Comparison of ENCODE assay signal across 1 cellular context in the genomic region with DNA sequence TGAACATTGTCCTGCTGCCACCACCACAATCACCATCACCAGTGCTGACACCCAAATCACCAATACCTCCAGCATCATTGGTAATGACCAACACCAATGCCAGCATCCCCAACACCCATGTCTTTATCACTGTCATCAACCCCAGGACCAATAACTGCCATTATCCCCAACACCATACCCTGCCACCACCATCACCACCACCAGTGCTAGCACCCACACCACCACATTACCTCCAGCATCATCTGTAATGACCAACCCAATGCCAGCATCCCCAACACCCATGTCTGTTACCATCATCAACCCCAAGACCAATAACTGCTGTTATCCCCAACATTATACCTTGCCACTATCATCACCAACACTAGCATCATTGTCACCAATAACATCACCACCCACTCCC.
TF ChIP-seq lines count a peak whose summit lies in the region.

No MANE protein-coding gene starts in this region.

TF ChIP-seq in H1, 55 proteins besides CTCF, POLR2A, EP300 and RAD21:
- TF ChIP-seq FOSL1 (IDR thresholded peaks at IDR 0.05; ENCODE audit: insufficient read depth, low read depth, low read length) = no peak
- no peak for TF ChIP-seq KDM1A (IDR thresholded peaks at IDR 0.05; ENCODE audit: borderline replicate concordance, low read length)
- no peak for TF ChIP-seq JUND (IDR thresholded peaks at IDR 0.05; ENCODE audit: low read length)
- TF ChIP-seq BRCA1 (IDR thresholded peaks at IDR 0.05; ENCODE audit: low read depth, low read length) = no peak
- TF ChIP-seq TAF7 (optimal IDR thresholded peaks at IDR 0.05; ENCODE audit: borderline replicate concordance, low read depth, low read length) = no peak
- TF ChIP-seq EZH2 (IDR thresholded peaks at IDR 0.05; ENCODE audit: low read depth, low read length, severe bottlenecking) = no peak
- TF ChIP-seq NRF1 (IDR thresholded peaks at IDR 0.05; ENCODE audit: low read depth, low read length) = no peak
- TF ChIP-seq KDM5A (IDR thresholded peaks at IDR 0.05; ENCODE audit: low read length) = no peak
- no peak for TF ChIP-seq SIN3A (conservative IDR thresholded peaks at IDR 0.05 in 1 of 2, IDR thresholded peaks at IDR 0.05 in 1 of 2; ENCODE audit: low read depth in 1 of 2, low read length in 2 of 2)
- no peak for TF ChIP-seq TBP (IDR thresholded peaks at IDR 0.05; ENCODE audit: low read depth, low read length)
- TF ChIP-seq SIRT6 (IDR thresholded peaks at IDR 0.05; ENCODE audit: low read length) = no peak
- no peak for TF ChIP-seq TAF1 (IDR thresholded peaks at IDR 0.05; ENCODE audit: low read depth, low read length)
- TF ChIP-seq RBBP5 (IDR thresholded peaks at IDR 0.05; ENCODE audit: borderline replicate concordance, low read depth, low read length) = no peak
- no peak for TF ChIP-seq SAP30 (IDR thresholded peaks at IDR 0.05; ENCODE audit: insufficient read depth, insufficient replicate concordance, low read length)
- TF ChIP-seq GABPA (IDR thresholded peaks at IDR 0.05; ENCODE audit: borderline replicate concordance, insufficient read depth, low read length) = no peak
